Comparison of ENCODE assay signal across 25 cellular contexts in genomic region chr12:47878918-47879481, GRCh38.
"Had no signal": no experiment of that assay in that cellular context is flagged by ENCODE, and none has a peak within 500 bp of the region (broad histone marks: within the 10 kb centered on the region; RNA-seq: fewer than 3 reads in every experiment).

No MANE protein-coding gene starts in this region.

- H3K9me3 Mint-ChIP-seq: activated CD8-positive, alpha-beta T cell treated with anti-CD3 and anti-CD28 coated beads for 36 hours; activated naive CD4-positive, alpha-beta T cell treated with anti-CD3 and anti-CD28 coated beads for 36 hours; activated T-cell treated with anti-CD3 and anti-CD28 coated beads, Interleukin-2, amount 50 U/mL, for 4 hours; central memory CD8-positive, alpha-beta T cell; nephron; stimulated activated naive B cell treated with anti-CD40 and anti-IgM and Interleukin-4, amounts not matched to agents 10 μg/mL and 1 μg/mL and 100 μg/mL, for 72 hours had no signal

- H3K4me1 ChIP-seq: gastrocnemius medialis, sigmoid colon, uterus had no signal

- H3K9ac ChIP-seq: SK-N-SH had no signal

- H3K4me3 ChIP-seq: colonic mucosa, gastrocnemius medialis, heart left ventricle, sigmoid colon, spleen, transverse colon, uterus had no signal

- H3K4me2 ChIP-seq: SK-N-SH had no signal

- H3K27me3 ChIP-seq: brain microvascular endothelial cell, colonic mucosa, gastrocnemius medialis, heart left ventricle, sigmoid colon, transverse colon, uterus had no signal

- H3K4me3 Mint-ChIP-seq: activated CD8-positive, alpha-beta T cell treated with anti-CD3 and anti-CD28 coated beads for 36 hours; activated naive CD4-positive, alpha-beta T cell treated with anti-CD3 and anti-CD28 coated beads for 36 hours; activated T-cell treated with anti-CD3 and anti-CD28 coated beads, Interleukin-2, amount 50 U/mL, for 4 hours; central memory CD8-positive, alpha-beta T cell; nephron; stimulated activated naive B cell treated with anti-CD40 and anti-IgM and Interleukin-4, amounts not matched to agents 10 μg/mL and 1 μg/mL and 100 μg/mL, for 72 hours had no signal

- H3K27ac ChIP-seq: brain microvascular endothelial cell, colonic mucosa, gastrocnemius medialis, heart left ventricle, sigmoid colon, spleen, transverse colon, uterus, VCaP had no signal

- ATAC-seq: activated CD8-positive, alpha-beta T cell treated with anti-CD3 and anti-CD28 coated beads for 36 hours; activated T-cell treated with anti-CD3 and anti-CD28 coated beads, Interleukin-2, amount 50 U/mL, for 4 hours; gastrocnemius medialis; heart left ventricle; left ventricle myocardium superior; stimulated activated naive B cell treated with anti-CD40 and anti-IgM and Interleukin-4, amounts not matched to agents 10 μg/mL and 1 μg/mL and 100 μg/mL, for 72 hours had no signal

- H3K27me3 Mint-ChIP-seq: activated CD8-positive, alpha-beta T cell treated with anti-CD3 and anti-CD28 coated beads for 36 hours; stimulated activated naive B cell treated with anti-CD40 and anti-IgM and Interleukin-4, amounts not matched to agents 10 μg/mL and 1 μg/mL and 100 μg/mL, for 72 hours had no signal

- H3K27ac Mint-ChIP-seq: activated naive CD4-positive, alpha-beta T cell treated with anti-CD3 and anti-CD28 coated beads for 36 hours; nephron had no signal

- H3K36me3 ChIP-seq: colonic mucosa, gastrocnemius medialis, sigmoid colon, transverse colon, uterus had no signal

- H3K9me3 ChIP-seq: colonic mucosa, gastrocnemius medialis, heart left ventricle, sigmoid colon, SK-N-SH, spleen, transverse colon, uterus had no signal

- DNase-seq: activated CD4-positive, CD25-positive, alpha-beta regulatory T cell treated with anti-CD3 and anti-CD28 coated beads, Interleukin-2, amount 50 U/mL, for 72 hours; activated CD8-positive, alpha-beta T cell treated with anti-CD3 and anti-CD28 coated beads for 36 hours; activated naive CD4-positive, alpha-beta T cell treated with anti-CD3 and anti-CD28 coated beads for 36 hours; activated T-cell treated with anti-CD3 and anti-CD28 coated beads, Interleukin-2, amount 50 U/mL, for 4 hours; aorta; brain microvascular endothelial cell; colonic mucosa; effector CD4-positive, alpha-beta T cell; gastrocnemius medialis; heart left ventricle; kidney glomerular epithelial cell; left ventricle myocardium superior; mesendoderm; SHP77 treated with DMSO at 0.1 percent for 48 hours; sigmoid colon; SK-N-SH; stimulated activated CD4-positive, alpha-beta T cell treated with anti-CD3 and anti-CD28 coated beads, Interleukin-4, amount 100 ng/mL, for 4 hours; stimulated activated naive B cell treated with anti-CD40 and anti-IgM and Interleukin-4, amounts not matched to agents 10 μg/mL and 1 μg/mL and 100 μg/mL, for 72 hours; substantia nigra; transverse colon; uterus had no signal
